Comparison of ENCODE assay signal across 11 cellular contexts in the genomic region with DNA sequence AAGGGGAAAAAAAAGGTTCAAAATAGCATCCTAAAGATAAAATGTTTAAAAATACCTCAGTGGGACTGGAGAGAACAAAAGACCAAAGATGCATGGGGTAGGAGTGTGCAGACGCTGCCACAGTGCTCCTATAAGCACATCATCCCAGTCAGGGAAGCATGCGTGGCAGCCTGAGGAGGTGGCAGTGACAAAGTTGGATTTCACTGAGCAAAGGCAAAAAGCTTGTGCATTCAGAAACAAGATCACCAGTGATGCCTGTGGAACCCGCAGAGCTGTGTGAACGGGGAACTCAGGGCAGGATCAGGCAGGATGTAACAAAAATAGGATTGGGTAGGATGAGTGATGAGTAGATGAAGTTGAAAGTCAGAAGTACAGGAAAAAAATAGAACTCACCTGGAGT.
"Had no signal": no experiment of that assay in that cellular context is flagged by ENCODE, and none has a peak within 500 bp of the region (broad histone marks: within the 10 kb centered on the region; RNA-seq: fewer than 3 reads in every experiment).

No MANE protein-coding gene starts in this region.

- H3K27ac ChIP-seq: GM23248 had no signal

- H3K9ac ChIP-seq: GM23248 had no signal

- H3K4me3 ChIP-seq: GM23248, GM23338, HAP-1 had no signal

- H3K4me3 Mint-ChIP-seq: GM23338, H9, HFFc6 had no signal

- FAIRE-seq: H1, H54 had no signal

- H3K27ac Mint-ChIP-seq: GM23338, HFFc6 had no signal

- H3K4me1 Mint-ChIP-seq: H9 had no signal

- H3K36me3 ChIP-seq: HAP-1 had no signal

- H3K4me1 ChIP-seq: HAP-1 had no signal

- DNase-seq: GM23248, GOT3, H7, H9, HCEC 1CT, HFFc6 had no signal

- ATAC-seq: GM23338, HCT116 had no signal

- H3K9me3 ChIP-seq: HAP-1 had no signal
